24 cellular contexts compared by ENCODE assay signal in genomic region chr17:17154556-17154955, GRCh38. TPM values are rescaled to one million over a fixed set of nuclear protein-coding genes. Genes with fewer than 3 reads are reported as not detected.
DNase-seq lines count a peak whose midpoint lies in the region; ATAC-seq and TF ChIP-seq lines count a peak whose summit lies in the region.
"Had no signal": no experiment of that assay in that cellular context is flagged by ENCODE, and none has a peak within 500 bp of the region (broad histone marks: within the 10 kb centered on the region; RNA-seq: fewer than 3 reads in every experiment).

No MANE protein-coding gene starts in this region.

- POLR2A ChIA-PET in CD4-positive, alpha-beta memory T cell (lab: Charles Lee; ENCODE audit: partially characterized antibody), result interaction anchor here (1.3 to 2.4 kb wide), 3 partner anchors 21 to 26 kb away, joined by 4 to 9 read pairs (median 7); no protein-coding TSS in a partner anchor
- POLR2A ChIA-PET in activated CD8-positive, alpha-beta T cell treated with anti-CD3 and anti-CD28 coated beads, Interleukin-2, amount 10 ng/mL, durations not matched to agents 7 days and 5 days (lab: Charles Lee), result interaction anchor here (1.0 kb wide), 1 partner anchor 113 kb away, joined by 3 read pairs; no protein-coding TSS in a partner anchor

- ATAC-seq in activated CD8-positive, alpha-beta memory T cell treated with anti-CD3 and anti-CD28 coated beads, Interleukin-2, amount 10 ng/mL, durations not matched to agents 7 days and 5 days, result no peak
- no peak for ATAC-seq in activated CD8-positive, alpha-beta T cell treated with anti-CD3 and anti-CD28 coated beads, Interleukin-2, amount 10 ng/mL, durations not matched to agents 7 days and 5 days
- ATAC-seq: HepG2, left cardiac atrium had no signal

- H3K27ac Mint-ChIP-seq in activated CD8-positive, alpha-beta memory T cell treated with anti-CD3 and anti-CD28 coated beads, Interleukin-2, amount 10 ng/mL, durations not matched to agents 7 days and 5 days, result peak overlapping the region; percentile 4
- peak overlapping the region; percentile 66 to 96 (median 88) for H3K27ac Mint-ChIP-seq in CD4-positive, alpha-beta memory T cell
- peak overlapping the region; percentile 62 for H3K27ac Mint-ChIP-seq in activated CD8-positive, alpha-beta T cell treated with anti-CD3 and anti-CD28 coated beads, Interleukin-2, amount 10 ng/mL, durations not matched to agents 7 days and 5 days
- H3K27ac Mint-ChIP-seq in nephron progenitor cell, result peak overlapping the region; percentile 1

- no peaks in the 10 kb centered on the region for H3K9me3 Mint-ChIP-seq in activated CD8-positive, alpha-beta memory T cell treated with anti-CD3 and anti-CD28 coated beads, Interleukin-2, amount 10 ng/mL, durations not matched to agents 7 days and 5 days (ENCODE audit: low read depth)
- H3K9me3 Mint-ChIP-seq in CD4-positive, alpha-beta memory T cell, result no peaks in the 10 kb centered on the region
- H3K9me3 Mint-ChIP-seq in activated CD8-positive, alpha-beta T cell treated with anti-CD3 and anti-CD28 coated beads, Interleukin-2, amount 10 ng/mL, durations not matched to agents 7 days and 5 days (ENCODE audit: insufficient read depth), result no peaks in the 10 kb centered on the region
- no peaks in the 10 kb centered on the region for H3K9me3 Mint-ChIP-seq in nephron progenitor cell
- H3K9me3 Mint-ChIP-seq: dendritic cell treated with granulocyte-macrophage colony-stimulating factor and Interleukin-4, amounts not matched to agents 40 ng/mL and 50 ng/mL, for 4 days had no signal

- peaks cover 53% of the 10 kb centered on the region for H3K36me3 ChIP-seq in CD4-positive, alpha-beta memory T cell (ENCODE audit: insufficient read depth, low read length)
- H3K36me3 ChIP-seq: ovary had no signal

- DNase-seq in activated CD8-positive, alpha-beta memory T cell treated with anti-CD3 and anti-CD28 coated beads, Interleukin-2, amount 10 ng/mL, durations not matched to agents 7 days and 5 days, result no peak
- DNase-seq in activated CD8-positive, alpha-beta memory T cell treated with anti-CD3 and anti-CD28 coated beads, Interleukin-2, amount 50 U/mL, for 48 hours, result no peak
- no peak for DNase-seq in CD4-positive, alpha-beta memory T cell
- DNase-seq in activated CD8-positive, alpha-beta T cell treated with anti-CD3 and anti-CD28 coated beads, Interleukin-2, amount 10 ng/mL, durations not matched to agents 7 days and 5 days, result no peak
- DNase-seq in nephron progenitor cell, result no peak
- DNase-seq in T-helper 9 cell, result no peak
- DNase-seq in NCI-H1436 treated with DMSO at 0.1 percent for 48 hours (lab: John Stamatoyannopoulos, UW), result no peak
- DNase-seq in DMS153 (lab: John Stamatoyannopoulos, UW), result no peak
- DNase-seq: amniotic stem cell; DMS53; H7; left cardiac atrium; NCI-H1930; NCI-H226; OCI-M1; ovary; SHP77; stimulated activated CD4-positive, alpha-beta T cell treated with anti-CD3 and anti-CD28 coated beads, Interleukin-4, amount 100 ng/mL, for 4 hours; trophoblast cell had no signal

- TF ChIP-seq CTCF in nephron progenitor cell (IDR thresholded peaks at IDR 0.05), result no peak

- H3K27ac ChIP-seq in CD4-positive, alpha-beta memory T cell (ENCODE audit: low read depth, low read length), result peak overlapping the region; percentile 25
- H3K27ac ChIP-seq: HL-60, ovary, VCaP had no signal

- intact Hi-C loops in CD4-positive, alpha-beta memory T cell (cut with micrococcal nuclease), result loop anchor here (2.0 kb wide), 1 partner anchor 28 kb away; no protein-coding TSS in a partner anchor

- peaks cover 35% of the 10 kb centered on the region for H3K36me3 Mint-ChIP-seq in activated CD8-positive, alpha-beta memory T cell treated with anti-CD3 and anti-CD28 coated beads, Interleukin-2, amount 10 ng/mL, durations not matched to agents 7 days and 5 days
- peaks cover 46 to 78% of the 10 kb centered on the region in 2 donors for H3K36me3 Mint-ChIP-seq in CD4-positive, alpha-beta memory T cell
- peaks cover 66% of the 10 kb centered on the region for H3K36me3 Mint-ChIP-seq in activated CD8-positive, alpha-beta T cell treated with anti-CD3 and anti-CD28 coated beads, Interleukin-2, amount 10 ng/mL, durations not matched to agents 7 days and 5 days (ENCODE audit: low read depth)
- peaks cover 46% of the 10 kb centered on the region for H3K36me3 Mint-ChIP-seq in nephron progenitor cell (ENCODE audit: low read depth)

- CTCF ChIA-PET in activated CD8-positive, alpha-beta memory T cell treated with anti-CD3 and anti-CD28 coated beads, Interleukin-2, amount 10 ng/mL, durations not matched to agents 7 days and 5 days (lab: Charles Lee), result interaction anchor here (1.1 to 1.5 kb wide), 2 partner anchors 29 to 110 kb away, joined by 3 read pairs; no protein-coding TSS in a partner anchor
- CTCF ChIA-PET in CD4-positive, alpha-beta memory T cell (lab: Charles Lee; ENCODE audit: partially characterized antibody), result interaction anchor here (0.9 kb wide), 1 partner anchor 155 kb away, joined by 3 read pairs; no protein-coding TSS in a partner anchor
- CTCF ChIA-PET in activated CD8-positive, alpha-beta T cell treated with anti-CD3 and anti-CD28 coated beads, Interleukin-2, amount 10 ng/mL, durations not matched to agents 7 days and 5 days (lab: Charles Lee), result interaction anchor here (2.5 kb wide), 1 partner anchor 13 kb away, joined by 9 read pairs; no protein-coding TSS in a partner anchor

- peaks cover 38% of the 10 kb centered on the region for H3K4me1 Mint-ChIP-seq in activated CD8-positive, alpha-beta memory T cell treated with anti-CD3 and anti-CD28 coated beads, Interleukin-2, amount 10 ng/mL, durations not matched to agents 7 days and 5 days
- peaks cover 34 to 63% (median 46%) of the 10 kb centered on the region in 4 donors for H3K4me1 Mint-ChIP-seq in CD4-positive, alpha-beta memory T cell
- H3K4me1 Mint-ChIP-seq in activated CD8-positive, alpha-beta T cell treated with anti-CD3 and anti-CD28 coated beads, Interleukin-2, amount 10 ng/mL, durations not matched to agents 7 days and 5 days (ENCODE audit: low read depth), result peaks cover 37% of the 10 kb centered on the region
- no peaks in the 10 kb centered on the region for H3K4me1 Mint-ChIP-seq in nephron progenitor cell

- peaks cover 53% of the 10 kb centered on the region for H3K4me1 ChIP-seq in CD4-positive, alpha-beta memory T cell (ENCODE audit: insufficient read depth, low read length)

- H3K27me3 Mint-ChIP-seq in activated CD8-positive, alpha-beta memory T cell treated with anti-CD3 and anti-CD28 coated beads, Interleukin-2, amount 10 ng/mL, durations not matched to agents 7 days and 5 days, result no peaks in the 10 kb centered on the region
- no peaks in the 10 kb centered on the region for H3K27me3 Mint-ChIP-seq in CD4-positive, alpha-beta memory T cell
- no peaks in the 10 kb centered on the region for H3K27me3 Mint-ChIP-seq in activated CD8-positive, alpha-beta T cell treated with anti-CD3 and anti-CD28 coated beads, Interleukin-2, amount 10 ng/mL, durations not matched to agents 7 days and 5 days (ENCODE audit: low read depth)
- H3K27me3 Mint-ChIP-seq in nephron progenitor cell (ENCODE audit: low read depth, poor library complexity), result no peaks in the 10 kb centered on the region

- H3K4me3 ChIP-seq in CD4-positive, alpha-beta memory T cell (ENCODE audit: low read length in 2 of 2), result no peak overlapping the region
- H3K4me3 ChIP-seq: BLaER1 treated with 17β-estradiol and CSF1 and Interleukin-3, amounts not matched to agents 10 nM and 100 nM; ovary had no signal

- no peaks in the 10 kb centered on the region for H3K9me3 ChIP-seq in CD4-positive, alpha-beta memory T cell (ENCODE audit: control insufficient read depth in 1 of 2, low read length in 2 of 2)
- H3K9me3 ChIP-seq: BLaER1 treated with 17β-estradiol and CSF1 and Interleukin-3, amounts not matched to agents 10 nM and 100 nM; ovary had no signal

- no peaks in the 10 kb centered on the region for H3K27me3 ChIP-seq in CD4-positive, alpha-beta memory T cell (ENCODE audit: insufficient read depth, low read length)
- H3K27me3 ChIP-seq: BLaER1 treated with 17β-estradiol and CSF1 and Interleukin-3, amounts not matched to agents 10 nM and 100 nM; ovary had no signal

- no peak overlapping the region for H3K4me3 Mint-ChIP-seq in activated CD8-positive, alpha-beta memory T cell treated with anti-CD3 and anti-CD28 coated beads, Interleukin-2, amount 10 ng/mL, durations not matched to agents 7 days and 5 days
- peak overlapping the region in 7 of 8 donors; percentile 33 to 68 (median 55) for H3K4me3 Mint-ChIP-seq in CD4-positive, alpha-beta memory T cell
- no peak overlapping the region for H3K4me3 Mint-ChIP-seq in activated CD8-positive, alpha-beta T cell treated with anti-CD3 and anti-CD28 coated beads, Interleukin-2, amount 10 ng/mL, durations not matched to agents 7 days and 5 days
- H3K4me3 Mint-ChIP-seq in nephron progenitor cell, result no peak overlapping the region
- H3K4me3 Mint-ChIP-seq: dendritic cell treated with granulocyte-macrophage colony-stimulating factor and Interleukin-4, amounts not matched to agents 40 ng/mL and 50 ng/mL, for 4 days had no signal

RNA-seq across cellular contexts. Expression of gene PLD6, which starts 51.6 kb away (rescaled TPM):
- total RNA-seq in activated CD8-positive, alpha-beta memory T cell treated with anti-CD3 and anti-CD28 coated beads, Interleukin-2, amount 10 ng/mL, durations not matched to agents 7 days and 5 days, result 10 to 100 TPM in 1 of 2 experiments, 1 to 10 TPM in 1; 5.2 to 12.5 TPM
- total RNA-seq in CD4-positive, alpha-beta memory T cell, result 10 to 100 TPM; 12.8 to 13.9 TPM
- 10 to 100 TPM; 18.4 to 26.6 TPM for polyA plus RNA-seq in CD4-positive, alpha-beta memory T cell
- total RNA-seq in activated CD8-positive, alpha-beta T cell treated with anti-CD3 and anti-CD28 coated beads, Interleukin-2, amount 10 ng/mL, durations not matched to agents 7 days and 5 days, result 1 to 10 TPM; 3.8 to 4.2 TPM

Comparison
In these comparisons a context has a peak if more than half of its experiments do, and no peak if none do; other contexts are left out.
1. H3K27ac Mint-ChIP-seq: peak in every context shown above with its lines; median percentile 88 in CD4-positive, alpha-beta memory T cell; 62 in activated CD8-positive, alpha-beta T cell treated with anti-CD3 and anti-CD28 coated beads, Interleukin-2, amount 10 ng/mL, durations not matched to agents 7 days and 5 days; 4 in activated CD8-positive, alpha-beta memory T cell treated with anti-CD3 and anti-CD28 coated beads, Interleukin-2, amount 10 ng/mL, durations not matched to agents 7 days and 5 days; 1 in nephron progenitor cell.
2. H3K4me3 Mint-ChIP-seq: peak in CD4-positive, alpha-beta memory T cell (7 of 8); none in activated CD8-positive, alpha-beta memory T cell treated with anti-CD3 and anti-CD28 coated beads, Interleukin-2, amount 10 ng/mL, durations not matched to agents 7 days and 5 days (single experiment), activated CD8-positive, alpha-beta T cell treated with anti-CD3 and anti-CD28 coated beads, Interleukin-2, amount 10 ng/mL, durations not matched to agents 7 days and 5 days (single experiment) and nephron progenitor cell (single experiment).